In the genomic region with DNA sequence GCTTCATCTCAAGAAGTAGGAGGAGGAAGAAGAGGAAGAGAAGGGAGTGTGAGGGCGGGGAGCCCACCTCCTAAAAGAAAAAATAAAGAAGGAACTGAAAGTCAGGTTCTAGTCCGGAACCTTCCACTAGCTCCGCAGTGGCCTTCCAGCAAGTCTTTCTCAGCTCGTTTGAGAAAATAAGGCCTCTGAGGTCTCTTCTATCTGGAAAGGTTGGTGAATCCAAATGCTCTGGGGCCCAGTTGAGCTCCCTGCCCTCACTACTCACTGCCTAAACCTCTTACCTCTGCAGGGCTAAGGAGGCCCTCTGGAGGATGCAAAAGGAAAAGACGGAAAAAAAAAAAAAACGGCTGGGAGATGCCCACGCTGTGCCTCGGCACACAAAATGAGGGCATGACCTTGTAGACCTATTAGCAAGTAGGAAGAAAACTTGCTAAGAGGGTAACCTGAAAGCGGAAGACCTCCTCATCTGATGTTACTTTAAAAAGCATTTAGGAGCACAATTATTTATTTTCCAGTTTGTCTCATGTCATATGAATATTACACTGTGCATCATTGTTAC, we compare ENCODE assay signal across 8 cellular contexts. TPM values are rescaled to one million over a fixed set of nuclear protein-coding genes. Genes with fewer than 3 reads are reported as not detected.
A peak's percentile ranks its signal among the peaks of the same experiment; 100 is the strongest.
DNase-seq lines count a peak whose midpoint lies in the region; ATAC-seq and TF ChIP-seq lines count a peak whose summit lies in the region.

No MANE protein-coding gene starts in this region.

- no peak for TF ChIP-seq POLR2A in gastroesophageal sphincter (IDR thresholded peaks at IDR 0.05)

- peak; percentile 42 for DNase-seq in GM10248 (ENCODE audit: extremely low spot score)
- DNase-seq in NOMO-1 treated with dmso at 0.1 percent for 144 hours (lab: John Stamatoyannopoulos, UW; ENCODE audit: unreplicated experiment), result peak; percentile 75
- peak; percentile 47 to 51 for DNase-seq in activated T-cell treated with anti-CD3 and anti-CD28 coated beads, Interleukin-2, amount 50 U/mL, for 72 hours
- peak; percentile 59 for DNase-seq in putamen (ENCODE audit: low spot score)
- no peak for DNase-seq in SK-N-DZ (ENCODE audit: low spot score)

- H3K4me3 Mint-ChIP-seq in activated T-cell treated with anti-CD3 and anti-CD28 coated beads, Interleukin-2, amount 50 U/mL, for 72 hours, result peak overlapping the region in 1 of 2 donors; percentile 15

- no peaks in the 10 kb centered on the region for H3K4me1 ChIP-seq in gastroesophageal sphincter

- ATAC-seq in HG03175 (IDR thresholded peaks at IDR 0.05; ENCODE audit: unreplicated experiment), result peak; percentile 71
- peak; percentile 96 to 99 for ATAC-seq in activated T-cell treated with anti-CD3 and anti-CD28 coated beads, Interleukin-2, amount 50 U/mL, for 72 hours (replicated peaks in 1 of 2)
- ATAC-seq in gastroesophageal sphincter, result peak; percentile 60
- ATAC-seq in HG02884 (IDR thresholded peaks at IDR 0.05; ENCODE audit: unreplicated experiment), result no peak

- H3K4me1 Mint-ChIP-seq in activated T-cell treated with anti-CD3 and anti-CD28 coated beads, Interleukin-2, amount 50 U/mL, for 72 hours (ENCODE audit: low read depth), result peaks cover 12% of the 10 kb centered on the region

- peak overlapping the region; percentile 70 for H3K27ac Mint-ChIP-seq in activated T-cell treated with anti-CD3 and anti-CD28 coated beads, Interleukin-2, amount 50 U/mL, for 72 hours

- no peak for TF ChIP-seq EP300 in gastroesophageal sphincter (IDR thresholded peaks at IDR 0.05)

- H3K27me3 ChIP-seq in gastroesophageal sphincter, result no peaks in the 10 kb centered on the region

- no peaks in the 10 kb centered on the region for H3K36me3 ChIP-seq in gastroesophageal sphincter

- no peak overlapping the region for H3K4me3 ChIP-seq in gastroesophageal sphincter

- peaks cover 0 to 1% of the 10 kb centered on the region in 2 donors for H3K9me3 Mint-ChIP-seq in activated T-cell treated with anti-CD3 and anti-CD28 coated beads, Interleukin-2, amount 50 U/mL, for 72 hours

- CTCF ChIA-PET in GM10248 (lab: Yijun Ruan, JAX), result interaction anchor here (0.6 to 1.6 kb wide), 13 partner anchors 11 to 264 kb away, joined by 3 to 11 read pairs (median 4); no protein-coding TSS in a partner anchor

- no peak overlapping the region for H3K27ac ChIP-seq in gastroesophageal sphincter

- H3K36me3 Mint-ChIP-seq in activated T-cell treated with anti-CD3 and anti-CD28 coated beads, Interleukin-2, amount 50 U/mL, for 72 hours (ENCODE audit: insufficient read depth in 2 of 2), result peaks cover 0 to 1% of the 10 kb centered on the region in 2 donors

- POLR2A ChIA-PET in GM10248 (lab: Yijun Ruan, JAX), result interaction anchor here (0.7 kb wide), 1 partner anchor 16 kb away, joined by 4 read pairs; no protein-coding TSS in a partner anchor

- TF ChIP-seq CTCF in GM10248 (IDR thresholded peaks at IDR 0.05; ENCODE audit: control extremely low read depth, extremely low read depth, low read depth, missing control alignments) (peak; percentile 31), gastroesophageal sphincter (IDR thresholded peaks at IDR 0.05) (peak in 1 of 4 experiments; percentile 46)

- no peaks in the 10 kb centered on the region for H3K9me3 ChIP-seq in gastroesophageal sphincter

- no peaks in the 10 kb centered on the region for H3K27me3 Mint-ChIP-seq in activated T-cell treated with anti-CD3 and anti-CD28 coated beads, Interleukin-2, amount 50 U/mL, for 72 hours (ENCODE audit: low read depth)

- WGBS in gastroesophageal sphincter (ENCODE audit: low coverage in 1 of 2), 2 donors, result 50 to 73% methylated on average over 7 to 9 of the region's 9 CpGs

RNA-seq across cellular contexts. Expression of gene FBLN5, which starts 35.9 kb away (rescaled TPM):
- 1 to 10 TPM; 3.0 to 5.6 TPM for total RNA-seq in activated T-cell treated with anti-CD3 and anti-CD28 coated beads, Interleukin-2, amount 50 U/mL, for 72 hours
- 100 to 1,000 TPM in 2 of 4 donors, 10 to 100 TPM in 2; 77.7 to 186 (median 127) TPM for total RNA-seq in gastroesophageal sphincter
- polyA plus RNA-seq in SK-N-DZ (2014; cell fraction: cytosol; rRNA removed), result not detected in 2 replicates
- not detected in 2 replicates for polyA plus RNA-seq in SK-N-DZ (2014; cell fraction: nucleus; rRNA removed)

RNA-seq across cellular contexts. Expression of gene TC2N, which starts 44.2 kb away (rescaled TPM):
- 10 to 100 TPM; 38.1 to 55.4 TPM for total RNA-seq in activated T-cell treated with anti-CD3 and anti-CD28 coated beads, Interleukin-2, amount 50 U/mL, for 72 hours
- 10 to 100 TPM; 19.9 to 38.6 (median 29.2) TPM for total RNA-seq in gastroesophageal sphincter
- polyA plus RNA-seq in SK-N-DZ (2014; cell fraction: cytosol; rRNA removed), result not detected in 2 replicates
- polyA plus RNA-seq in SK-N-DZ (2014; cell fraction: nucleus; rRNA removed), result not detected in 2 replicates

Comparison
In these comparisons a context has a peak if more than half of its experiments do, and no peak if none do; other contexts are left out.
1. RNA of gene FBLN5, which starts 35.9 kb away (total RNA-seq): 77.7 to 186 TPM in gastroesophageal sphincter; 3.0 to 5.6 TPM in activated T-cell treated with anti-CD3 and anti-CD28 coated beads, Interleukin-2, amount 50 U/mL, for 72 hours; every median in the first group is over 10 times any median in the second.